In the genomic region with DNA sequence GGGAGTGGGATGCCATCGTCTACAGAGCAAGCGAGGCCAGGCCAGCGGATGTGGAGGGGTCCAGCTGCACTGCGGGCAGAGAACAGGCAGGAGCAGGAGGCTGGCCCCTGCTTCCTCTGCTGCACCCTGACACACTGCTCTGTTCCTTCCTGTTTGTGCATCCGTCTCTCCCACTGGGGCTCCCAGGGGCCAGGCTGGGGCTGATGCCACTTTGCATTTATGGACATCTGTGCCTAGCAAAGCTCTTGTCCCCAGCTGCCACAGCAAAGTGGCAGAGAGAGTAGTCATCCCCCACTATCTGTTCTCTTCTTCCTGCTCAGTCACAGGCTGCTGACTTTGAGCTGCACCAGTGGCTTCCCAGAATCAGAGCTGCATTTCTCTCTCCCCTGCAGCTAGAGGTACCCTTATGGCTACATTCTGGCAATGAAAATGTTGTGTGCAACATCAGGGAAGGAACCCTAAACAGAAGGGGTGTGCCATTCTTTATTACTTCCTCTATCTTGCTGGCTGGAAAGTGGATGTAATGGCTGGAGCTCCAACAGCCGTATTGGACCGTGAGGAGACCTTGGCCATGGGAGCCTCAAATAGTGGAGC, we compare ENCODE assay signal across 2 cellular contexts.
TF ChIP-seq lines count a peak whose summit lies in the region.

No MANE protein-coding gene starts in this region.

TF ChIP-seq in HEK293, 187 proteins besides CTCF, POLR2A, EP300 and RAD21:
- TF ChIP-seq, protein P1, sequence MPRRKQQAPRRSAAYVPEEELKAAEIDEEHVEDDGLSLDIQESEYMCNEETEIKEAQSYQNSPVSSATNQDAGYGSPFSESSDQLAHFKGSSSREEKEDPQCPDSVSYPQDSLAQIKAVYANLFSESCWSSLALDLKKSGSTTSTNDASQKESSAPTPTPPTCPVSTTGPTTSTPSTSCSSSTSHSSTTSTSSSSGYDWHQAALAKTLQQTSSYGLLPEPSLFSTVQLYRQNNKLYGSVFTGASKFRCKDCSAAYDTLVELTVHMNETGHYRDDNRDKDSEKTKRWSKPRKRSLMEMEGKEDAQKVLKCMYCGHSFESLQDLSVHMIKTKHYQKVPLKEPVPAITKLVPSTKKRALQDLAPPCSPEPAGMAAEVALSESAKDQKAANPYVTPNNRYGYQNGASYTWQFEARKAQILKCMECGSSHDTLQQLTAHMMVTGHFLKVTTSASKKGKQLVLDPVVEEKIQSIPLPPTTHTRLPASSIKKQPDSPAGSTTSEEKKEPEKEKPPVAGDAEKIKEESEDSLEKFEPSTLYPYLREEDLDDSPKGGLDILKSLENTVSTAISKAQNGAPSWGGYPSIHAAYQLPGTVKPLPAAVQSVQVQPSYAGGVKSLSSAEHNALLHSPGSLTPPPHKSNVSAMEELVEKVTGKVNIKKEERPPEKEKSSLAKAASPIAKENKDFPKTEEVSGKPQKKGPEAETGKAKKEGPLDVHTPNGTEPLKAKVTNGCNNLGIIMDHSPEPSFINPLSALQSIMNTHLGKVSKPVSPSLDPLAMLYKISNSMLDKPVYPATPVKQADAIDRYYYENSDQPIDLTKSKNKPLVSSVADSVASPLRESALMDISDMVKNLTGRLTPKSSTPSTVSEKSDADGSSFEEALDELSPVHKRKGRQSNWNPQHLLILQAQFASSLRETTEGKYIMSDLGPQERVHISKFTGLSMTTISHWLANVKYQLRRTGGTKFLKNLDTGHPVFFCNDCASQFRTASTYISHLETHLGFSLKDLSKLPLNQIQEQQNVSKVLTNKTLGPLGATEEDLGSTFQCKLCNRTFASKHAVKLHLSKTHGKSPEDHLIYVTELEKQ (tag by site-specific recombination; IDR thresholded peaks at IDR 0.05; ENCODE audit: borderline replicate concordance): no peak
- TF ChIP-seq, protein P2, sequence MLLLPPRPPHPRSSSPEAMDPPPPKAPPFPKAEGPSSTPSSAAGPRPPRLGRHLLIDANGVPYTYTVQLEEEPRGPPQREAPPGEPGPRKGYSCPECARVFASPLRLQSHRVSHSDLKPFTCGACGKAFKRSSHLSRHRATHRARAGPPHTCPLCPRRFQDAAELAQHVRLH (tag by site-specific recombination; IDR thresholded peaks at IDR 0.05): peak; percentile 62; the same call in 1 of the 2 replicates
- TF ChIP-seq, protein P3, sequence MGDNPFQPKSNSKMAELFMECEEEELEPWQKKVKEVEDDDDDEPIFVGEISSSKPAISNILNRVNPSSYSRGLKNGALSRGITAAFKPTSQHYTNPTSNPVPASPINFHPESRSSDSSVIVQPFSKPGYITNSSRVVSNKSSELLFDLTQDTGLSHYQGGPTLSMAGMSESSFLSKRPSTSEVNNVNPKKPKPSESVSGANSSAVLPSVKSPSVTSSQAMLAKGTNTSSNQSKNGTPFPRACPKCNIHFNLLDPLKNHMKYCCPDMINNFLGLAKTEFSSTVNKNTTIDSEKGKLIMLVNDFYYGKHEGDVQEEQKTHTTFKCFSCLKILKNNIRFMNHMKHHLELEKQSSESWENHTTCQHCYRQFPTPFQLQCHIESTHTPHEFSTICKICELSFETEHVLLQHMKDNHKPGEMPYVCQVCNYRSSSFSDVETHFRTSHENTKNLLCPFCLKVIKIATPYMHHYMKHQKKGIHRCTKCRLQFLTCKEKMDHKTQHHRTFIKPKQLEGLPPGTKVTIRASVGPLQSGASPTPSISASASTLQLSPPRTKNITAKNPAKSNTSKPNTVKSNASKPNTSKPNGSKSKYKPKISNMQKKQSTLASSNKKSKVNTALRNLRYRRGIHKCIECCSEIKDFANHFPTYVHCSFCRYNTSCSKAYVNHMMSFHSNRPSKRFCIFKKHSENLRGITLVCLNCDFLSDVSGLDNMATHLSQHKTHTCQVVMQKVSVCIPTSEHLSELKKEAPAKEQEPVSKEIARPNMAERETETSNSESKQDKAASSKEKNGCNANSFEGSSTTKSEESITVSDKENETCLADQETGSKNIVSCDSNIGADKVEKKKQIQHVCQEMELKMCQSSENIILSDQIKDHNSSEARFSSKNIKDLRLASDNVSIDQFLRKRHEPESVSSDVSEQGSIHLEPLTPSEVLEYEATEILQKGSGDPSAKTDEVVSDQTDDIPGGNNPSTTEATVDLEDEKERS (tag by site-specific recombination; IDR thresholded peaks at IDR 0.05): peak; percentile 79; the same call in 1 of the 2 replicates
- TF ChIP-seq ZBTB17 (tag by site-specific recombination; IDR thresholded peaks at IDR 0.05): no peak
- no peak for TF ChIP-seq ZNF571 (tag by site-specific recombination; IDR thresholded peaks at IDR 0.05)
- peak; percentile 24 for TF ChIP-seq SETDB1 (IDR thresholded peaks at IDR 0.05; ENCODE audit: insufficient read length, low read length)
- no peak for TF ChIP-seq SP3 (tag by site-specific recombination; IDR thresholded peaks at IDR 0.05)
- TF ChIP-seq, protein P4, sequence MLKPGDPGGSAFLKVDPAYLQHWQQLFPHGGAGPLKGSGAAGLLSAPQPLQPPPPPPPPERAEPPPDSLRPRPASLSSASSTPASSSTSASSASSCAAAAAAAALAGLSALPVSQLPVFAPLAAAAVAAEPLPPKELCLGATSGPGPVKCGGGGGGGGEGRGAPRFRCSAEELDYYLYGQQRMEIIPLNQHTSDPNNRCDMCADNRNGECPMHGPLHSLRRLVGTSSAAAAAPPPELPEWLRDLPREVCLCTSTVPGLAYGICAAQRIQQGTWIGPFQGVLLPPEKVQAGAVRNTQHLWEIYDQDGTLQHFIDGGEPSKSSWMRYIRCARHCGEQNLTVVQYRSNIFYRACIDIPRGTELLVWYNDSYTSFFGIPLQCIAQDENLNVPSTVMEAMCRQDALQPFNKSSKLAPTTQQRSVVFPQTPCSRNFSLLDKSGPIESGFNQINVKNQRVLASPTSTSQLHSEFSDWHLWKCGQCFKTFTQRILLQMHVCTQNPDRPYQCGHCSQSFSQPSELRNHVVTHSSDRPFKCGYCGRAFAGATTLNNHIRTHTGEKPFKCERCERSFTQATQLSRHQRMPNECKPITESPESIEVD (tag by site-specific recombination; IDR thresholded peaks at IDR 0.05): no peak
- no peak for TF ChIP-seq OVOL3 (tag by site-specific recombination; IDR thresholded peaks at IDR 0.05)
- TF ChIP-seq, protein P5, sequence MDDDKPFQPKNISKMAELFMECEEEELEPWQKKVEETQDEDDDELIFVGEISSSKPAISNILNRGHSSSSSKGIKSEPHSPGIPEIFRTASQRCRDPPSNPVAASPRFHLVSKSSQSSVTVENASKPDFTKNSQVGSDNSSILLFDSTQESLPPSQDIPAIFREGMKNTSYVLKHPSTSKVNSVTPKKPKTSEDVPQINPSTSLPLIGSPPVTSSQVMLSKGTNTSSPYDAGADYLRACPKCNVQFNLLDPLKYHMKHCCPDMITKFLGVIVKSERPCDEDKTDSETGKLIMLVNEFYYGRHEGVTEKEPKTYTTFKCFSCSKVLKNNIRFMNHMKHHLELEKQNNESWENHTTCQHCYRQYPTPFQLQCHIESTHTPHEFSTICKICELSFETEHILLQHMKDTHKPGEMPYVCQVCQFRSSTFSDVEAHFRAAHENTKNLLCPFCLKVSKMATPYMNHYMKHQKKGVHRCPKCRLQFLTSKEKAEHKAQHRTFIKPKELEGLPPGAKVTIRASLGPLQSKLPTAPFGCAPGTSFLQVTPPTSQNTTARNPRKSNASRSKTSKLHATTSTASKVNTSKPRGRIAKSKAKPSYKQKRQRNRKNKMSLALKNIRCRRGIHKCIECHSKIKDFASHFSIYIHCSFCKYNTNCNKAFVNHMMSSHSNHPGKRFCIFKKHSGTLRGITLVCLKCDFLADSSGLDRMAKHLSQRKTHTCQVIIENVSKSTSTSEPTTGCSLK (tag by site-specific recombination; IDR thresholded peaks at IDR 0.05): no peak
- TF ChIP-seq ZNF302 (tag by site-specific recombination; IDR thresholded peaks at IDR 0.05; ENCODE audit: low read depth): no peak
- no peak for TF ChIP-seq ZNF214 (tag by site-specific recombination; IDR thresholded peaks at IDR 0.05; ENCODE audit: borderline replicate concordance)

TF ChIP-seq in GM12878, 131 proteins besides CTCF, POLR2A, EP300 and RAD21:
- TF ChIP-seq NR2F1 (conservative IDR thresholded peaks at IDR 0.05) (0 out of 2 replicates have a peak, but pooled peaks have one; percentile 11), TCF3 (IDR thresholded peaks at IDR 0.05; ENCODE audit: borderline replicate concordance, insufficient read depth, low read depth, low read length) (no peak), SMARCA5 (IDR thresholded peaks at IDR 0.05) (peak; percentile 92), ZNF217 (IDR thresholded peaks at IDR 0.05) (peak; percentile 92), PAX5 (IDR thresholded peaks at IDR 0.05; ENCODE audit: borderline replicate concordance, low read depth, low read length) (peak; percentile 99)
